Comparison of ENCODE assay signal across 8 cellular contexts in the genomic region with DNA sequence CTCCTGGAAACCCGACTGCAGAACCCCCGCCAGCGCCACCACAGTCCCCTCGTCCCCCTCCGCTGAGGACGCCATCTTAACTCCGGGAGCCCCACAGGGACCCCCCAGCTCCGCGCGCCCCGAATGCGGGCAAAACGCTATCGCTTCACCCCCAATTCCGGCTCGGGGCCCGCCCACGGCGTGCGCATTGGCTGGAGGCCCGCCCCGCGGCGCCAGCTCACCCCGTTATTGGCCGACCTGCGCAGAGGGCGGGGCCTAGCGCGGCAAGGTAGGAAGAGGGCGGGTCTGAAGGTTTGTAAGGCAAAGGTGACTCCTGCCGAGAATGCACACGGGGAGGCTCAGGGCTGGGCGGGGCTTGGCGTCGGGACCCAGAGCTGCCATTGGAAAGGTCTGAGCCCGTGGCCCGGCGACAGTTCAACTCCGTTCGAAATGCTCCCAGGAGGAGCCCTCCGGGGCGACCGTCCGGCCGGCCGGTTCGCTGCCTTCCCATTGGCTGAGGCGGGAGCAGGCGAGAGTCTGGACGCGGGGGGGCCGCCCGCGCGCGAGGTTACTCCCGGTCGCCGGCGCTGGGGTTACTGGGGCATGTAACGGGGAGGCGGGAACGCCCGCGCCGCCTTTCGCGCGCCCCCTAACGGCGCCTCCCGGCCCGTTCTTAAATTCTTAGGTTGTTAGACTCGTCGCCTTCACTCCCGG.
DNase-seq lines count a peak whose midpoint lies in the region; ATAC-seq lines count a peak whose summit lies in the region.

A gene with protein sequence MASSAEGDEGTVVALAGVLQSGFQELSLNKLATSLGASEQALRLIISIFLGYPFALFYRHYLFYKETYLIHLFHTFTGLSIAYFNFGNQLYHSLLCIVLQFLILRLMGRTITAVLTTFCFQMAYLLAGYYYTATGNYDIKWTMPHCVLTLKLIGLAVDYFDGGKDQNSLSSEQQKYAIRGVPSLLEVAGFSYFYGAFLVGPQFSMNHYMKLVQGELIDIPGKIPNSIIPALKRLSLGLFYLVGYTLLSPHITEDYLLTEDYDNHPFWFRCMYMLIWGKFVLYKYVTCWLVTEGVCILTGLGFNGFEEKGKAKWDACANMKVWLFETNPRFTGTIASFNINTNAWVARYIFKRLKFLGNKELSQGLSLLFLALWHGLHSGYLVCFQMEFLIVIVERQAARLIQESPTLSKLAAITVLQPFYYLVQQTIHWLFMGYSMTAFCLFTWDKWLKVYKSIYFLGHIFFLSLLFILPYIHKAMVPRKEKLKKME (minus strand): TSS at position 127 of the 693 bp plus-strand sequence. CDS start 52 bp downstream, at position 75.

- H3K27ac Mint-ChIP-seq in central memory CD8-positive, alpha-beta T cell (ENCODE audit: low read depth) = peak within 1 kb of the TSS; percentile 75

- peak within 1 kb of the TSS; percentile 82 for H3K4me3 Mint-ChIP-seq in central memory CD8-positive, alpha-beta T cell

- DNase-seq in AML-193 (lab: John Stamatoyannopoulos, UW) = peak; percentile 91 to 93
- DNase-seq in NCI-H446 (lab: John Stamatoyannopoulos, UW) = peak; percentile 89 to 97
- peak; percentile 92 for DNase-seq in activated CD4-positive, CD25-positive, alpha-beta regulatory T cell treated with anti-CD3 and anti-CD28 coated beads, Interleukin-2, amount 50 U/mL, for 16 hours (ENCODE audit: low read depth, low spot score)
- peak; percentile 95 to 98 for DNase-seq in central memory CD8-positive, alpha-beta T cell (ENCODE audit: low spot score in 2 of 2)
- DNase-seq in iris pigment epithelial cell (ENCODE audit: low read depth) = peak; percentile 96
- peak; percentile 94 for DNase-seq in stimulated activated CD4-positive, alpha-beta T cell treated with anti-CD3 and anti-CD28 coated beads, Interleukin-12 subunit alpha, Interleukin-12 subunit beta, amount 100 ng/mL, for 4 hours

- no peaks in the 10 kb centered on the region for H3K27me3 Mint-ChIP-seq in central memory CD8-positive, alpha-beta T cell

- no peaks in the 10 kb centered on the region for H3K9me3 Mint-ChIP-seq in central memory CD8-positive, alpha-beta T cell

- peaks cover 29% of the 10 kb centered on the region for H3K4me1 Mint-ChIP-seq in central memory CD8-positive, alpha-beta T cell

- ATAC-seq in GM19035 (IDR thresholded peaks at IDR 0.05; ENCODE audit: unreplicated experiment) (peak; percentile 93), HG03354 (IDR thresholded peaks at IDR 0.05; ENCODE audit: poor library complexity, severe bottlenecking, unreplicated experiment) (peak; percentile 94)
- ATAC-seq in central memory CD8-positive, alpha-beta T cell (replicated peaks; ENCODE audit: extremely low read depth, poor library complexity, severe bottlenecking) = peak; percentile 97

- H3K36me3 Mint-ChIP-seq in central memory CD8-positive, alpha-beta T cell (ENCODE audit: insufficient read depth) = peaks cover 7% of the 10 kb centered on the region

Comparison
In these comparisons a context has a peak if more than half of its experiments do, and no peak if none do; other contexts are left out.
1. Peak in every context shown above with its lines: DNase-seq and ATAC-seq.